Comparison of ENCODE assay signal across 20 cellular contexts in genomic region chr4:108519911-108520310, GRCh38.
A peak's percentile ranks its signal among the peaks of the same experiment; 100 is the strongest.
DNase-seq lines count a peak whose midpoint lies in the region; ATAC-seq and TF ChIP-seq lines count a peak whose summit lies in the region.
"Had no signal": no experiment of that assay in that cellular context is flagged by ENCODE, and none has a peak within 500 bp of the region (broad histone marks: within the 10 kb centered on the region; RNA-seq: fewer than 3 reads in every experiment).

No MANE protein-coding gene starts in this region.

- no peaks in the 10 kb centered on the region for H3K4me1 ChIP-seq in CD4-positive, CD25-positive, alpha-beta regulatory T cell (ENCODE audit: control insufficient read depth, insufficient read depth, low read length, poor library complexity, severe bottlenecking)
- H3K4me1 ChIP-seq in osteoblast (ENCODE audit: insufficient read depth, low read length): peaks cover 3% of the 10 kb centered on the region
- H3K4me1 ChIP-seq: Peyer's patch had no signal

- POLR2A ChIA-PET in activated CD8-positive, alpha-beta T cell treated with anti-CD3 and anti-CD28 coated beads for 36 hours (lab: Charles Lee): interaction anchor here (1.0 kb wide), 1 partner anchor 39 kb away, joined by 3 read pairs; no protein-coding TSS in a partner anchor

- no peaks in the 10 kb centered on the region for H3K79me2 ChIP-seq in osteoblast (ENCODE audit: insufficient read depth, low read length)

- no peak for ATAC-seq in CD4-positive, CD25-positive, alpha-beta regulatory T cell (ENCODE audit: low read depth in 2 of 2)
- peak; percentile 39 for ATAC-seq in activated CD8-positive, alpha-beta T cell treated with anti-CD3 and anti-CD28 coated beads for 36 hours
- ATAC-seq in HG03095 (IDR thresholded peaks at IDR 0.05; ENCODE audit: unreplicated experiment): no peak
- ATAC-seq: HCT116, HepG2 had no signal

- peaks cover 0 to 5% (median under 1%) of the 10 kb centered on the region in 7 donors for H3K9me3 Mint-ChIP-seq in CD4-positive, CD25-positive, alpha-beta regulatory T cell
- peaks cover 3% of the 10 kb centered on the region for H3K9me3 Mint-ChIP-seq in activated CD8-positive, alpha-beta T cell treated with anti-CD3 and anti-CD28 coated beads for 36 hours

- no peak overlapping the region for H3K4me3 ChIP-seq in CD4-positive, CD25-positive, alpha-beta regulatory T cell (ENCODE audit: low read depth, low read length)
- H3K4me3 ChIP-seq in osteoblast (ENCODE audit: insufficient read depth, low read length): no peak overlapping the region
- H3K4me3 ChIP-seq: GM23248, MG63, Peyer's patch, SK-N-MC had no signal

- peaks cover 0 to 22% (median 11%) of the 10 kb centered on the region in 4 donors for H3K4me1 Mint-ChIP-seq in CD4-positive, CD25-positive, alpha-beta regulatory T cell
- peaks cover 23% of the 10 kb centered on the region for H3K4me1 Mint-ChIP-seq in activated CD8-positive, alpha-beta T cell treated with anti-CD3 and anti-CD28 coated beads for 36 hours (ENCODE audit: low read depth)

- no peaks in the 10 kb centered on the region for H3K9me3 ChIP-seq in CD4-positive, CD25-positive, alpha-beta regulatory T cell (ENCODE audit: control insufficient read depth in 2 of 2, low read length in 2 of 2)
- H3K9me3 ChIP-seq in osteoblast (ENCODE audit: low read depth, low read length): no peaks in the 10 kb centered on the region
- H3K9me3 ChIP-seq: MG63, Peyer's patch had no signal

- H3K27ac Mint-ChIP-seq in CD4-positive, CD25-positive, alpha-beta regulatory T cell: peak overlapping the region in 2 of 3 donors; percentile 2 to 38
- no peak overlapping the region for H3K27ac Mint-ChIP-seq in activated CD8-positive, alpha-beta T cell treated with anti-CD3 and anti-CD28 coated beads for 36 hours

- H2AFZ ChIP-seq in osteoblast (ENCODE audit: low read length): peak overlapping the region; percentile 11
- H2AFZ ChIP-seq: GM23248 had no signal

- CTCF ChIA-PET in activated CD8-positive, alpha-beta T cell treated with anti-CD3 and anti-CD28 coated beads for 36 hours (lab: Charles Lee): interaction anchor here (2.7 kb wide), 1 partner anchor 52 kb away, joined by 18 read pairs; no protein-coding TSS in a partner anchor

- H3K36me3 ChIP-seq in CD4-positive, CD25-positive, alpha-beta regulatory T cell (ENCODE audit: control insufficient read depth, insufficient read depth, low read length): no peaks in the 10 kb centered on the region
- no peaks in the 10 kb centered on the region for H3K36me3 ChIP-seq in osteoblast (ENCODE audit: insufficient read depth, low read length)
- H3K36me3 ChIP-seq: MG63, Peyer's patch had no signal

- peaks cover 3% of the 10 kb centered on the region for H3K27me3 ChIP-seq in CD4-positive, CD25-positive, alpha-beta regulatory T cell (ENCODE audit: control insufficient read depth, insufficient read depth, low read length)
- H3K27me3 ChIP-seq in osteoblast (ENCODE audit: insufficient read depth, low read length): peaks cover 3% of the 10 kb centered on the region
- H3K27me3 ChIP-seq: MG63, Peyer's patch had no signal

- no peaks in the 10 kb centered on the region for H3K27me3 Mint-ChIP-seq in CD4-positive, CD25-positive, alpha-beta regulatory T cell
- H3K27me3 Mint-ChIP-seq in activated CD8-positive, alpha-beta T cell treated with anti-CD3 and anti-CD28 coated beads for 36 hours: no peaks in the 10 kb centered on the region

- no peak overlapping the region for H3K4me2 ChIP-seq in osteoblast (ENCODE audit: insufficient read depth, low read length)

- DNase-seq in CD4-positive, CD25-positive, alpha-beta regulatory T cell: peak in 1 of 3 donors; percentile 6
- DNase-seq in ELR (ENCODE audit: low read depth) (peak; percentile 30), osteoblast (ENCODE audit: insufficient read length, low spot score, missing footprints) (no peak), NK-92 (lab: John Stamatoyannopoulos, UW; ENCODE audit: unreplicated experiment) (no peak), RPMI8226 (no peak)
- no peak for DNase-seq in activated CD8-positive, alpha-beta T cell treated with anti-CD3 and anti-CD28 coated beads for 36 hours
- DNase-seq: ACHN, GF-D8, GM23248, Karpas-422, MG63, NCI-H1105, NCI-H1694, NCI-H524, Peyer's patch, Right ventricle myocardium superior had no signal

- intact Hi-C loops in activated CD8-positive, alpha-beta T cell treated with anti-CD3 and anti-CD28 coated beads for 36 hours (cut with micrococcal nuclease): loop anchor here (5.0 kb wide), 1 partner anchor 48 kb away; no protein-coding TSS in a partner anchor

- TF ChIP-seq CTCF in activated CD8-positive, alpha-beta T cell treated with anti-CD3 and anti-CD28 coated beads for 36 hours (IDR thresholded peaks at IDR 0.05): no peak
- no peak for TF ChIP-seq CTCF in osteoblast (IDR thresholded peaks at IDR 0.05; ENCODE audit: extremely low read depth, low read depth, low read length)

- H3K27ac ChIP-seq in CD4-positive, CD25-positive, alpha-beta regulatory T cell (ENCODE audit: insufficient read depth, low read length, poor library complexity, severe bottlenecking): no peak overlapping the region
- no peak overlapping the region for H3K27ac ChIP-seq in osteoblast (ENCODE audit: low read depth, low read length)
- H3K27ac ChIP-seq: GM23248, Peyer's patch, SK-N-MC had no signal

- no peaks in the 10 kb centered on the region for H3K36me3 Mint-ChIP-seq in CD4-positive, CD25-positive, alpha-beta regulatory T cell
- no peaks in the 10 kb centered on the region for H3K36me3 Mint-ChIP-seq in activated CD8-positive, alpha-beta T cell treated with anti-CD3 and anti-CD28 coated beads for 36 hours (ENCODE audit: low read depth)

- H3K4me3 Mint-ChIP-seq in CD4-positive, CD25-positive, alpha-beta regulatory T cell: peak overlapping the region in 1 of 4 donors; percentile 7
- H3K4me3 Mint-ChIP-seq in activated CD8-positive, alpha-beta T cell treated with anti-CD3 and anti-CD28 coated beads for 36 hours: no peak overlapping the region

- H4K20me1 ChIP-seq in osteoblast (ENCODE audit: insufficient read depth, low read length): no peaks in the 10 kb centered on the region
